ENCODE assay signal across 1 cellular context in the genomic region with DNA sequence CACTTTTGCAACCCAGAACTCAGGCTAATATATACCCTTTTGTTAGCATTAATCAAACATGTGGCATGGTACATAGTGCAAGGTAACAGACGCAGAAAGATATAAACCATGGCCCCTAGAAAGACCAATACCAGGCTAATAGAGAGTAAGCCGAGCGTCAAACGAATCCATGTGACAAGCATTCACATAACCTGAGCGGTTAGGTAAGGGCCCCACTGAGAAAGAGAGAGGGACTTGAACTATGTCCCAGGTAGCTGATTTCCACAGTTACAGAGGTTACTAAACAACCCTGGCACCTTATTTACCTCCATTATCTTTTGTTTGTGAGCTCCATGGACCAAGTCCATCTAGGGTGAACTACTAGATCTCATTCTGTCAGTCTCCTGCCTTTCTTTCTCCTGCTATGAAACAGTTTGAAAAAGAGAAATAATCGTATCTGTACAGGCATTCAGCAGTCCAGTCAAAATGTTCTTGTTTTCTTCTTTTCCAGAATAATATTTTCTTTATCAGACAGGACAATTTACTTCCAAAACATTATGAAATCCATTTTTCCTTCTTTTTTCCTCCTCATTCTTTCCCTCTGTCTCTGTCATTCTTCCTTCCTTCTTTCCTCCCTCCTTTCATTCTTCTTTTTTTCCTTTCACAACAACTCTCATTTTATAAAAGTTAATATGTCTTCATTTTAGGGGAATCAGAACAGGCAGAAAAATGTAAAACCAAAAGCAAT.
TF ChIP-seq lines count a peak whose summit lies in the region.

No MANE protein-coding gene starts in this region.

TF ChIP-seq in HepG2, 621 proteins besides CTCF, POLR2A, EP300 and RAD21 (continued from another document and continues in another):
- TF ChIP-seq PRDM10 (CRISPR knock-in tag; IDR thresholded peaks at IDR 0.05; ENCODE audit: low read depth) (no peak; the same call in 1 of the 2 replicates), CREB1 (IDR thresholded peaks at IDR 0.05) (no peak), CREB1 (CRISPR knock-in tag; IDR thresholded peaks at IDR 0.05) (peak; percentile 79), SRF (IDR thresholded peaks at IDR 0.05; ENCODE audit: low read depth, low read length) (0 out of 2 replicates have a peak, but pooled peaks have one; percentile 16), TOPORS (CRISPR knock-in tag; IDR thresholded peaks at IDR 0.05) (peak; percentile 46; the same call in 1 of the 2 replicates), KDM6A (CRISPR knock-in tag; IDR thresholded peaks at IDR 0.05; ENCODE audit: low read depth) (peak; percentile 88), MATR3 (CRISPR knock-in tag; IDR thresholded peaks at IDR 0.05) (no peak), ZSCAN20 (CRISPR knock-in tag; IDR thresholded peaks at IDR 0.05; ENCODE audit: borderline replicate concordance) (no peak), PPARG (CRISPR knock-in tag; conservative IDR thresholded peaks at IDR 0.05) (peak; percentile 97), REPIN1 (CRISPR knock-in tag; IDR thresholded peaks at IDR 0.05; ENCODE audit: borderline replicate concordance, low read depth) (peak; percentile 82; the same call in 1 of the 2 replicates), HOXA3 (CRISPR knock-in tag; IDR thresholded peaks at IDR 0.05) (peak; percentile 84), SRSF1 (optimal IDR thresholded peaks at IDR 0.05; ENCODE audit: low read depth, low read length) (no peak), FOXO4 (CRISPR knock-in tag; conservative IDR thresholded peaks at IDR 0.05) (no peak), ZBTB33 (CRISPR knock-in tag; IDR thresholded peaks at IDR 0.05) (no peak), KLF15 (CRISPR knock-in tag; IDR thresholded peaks at IDR 0.05; ENCODE audit: borderline replicate concordance) (no peak), HNF1B (CRISPR knock-in tag; IDR thresholded peaks at IDR 0.05) (peak; percentile 79; the same call in 1 of the 2 replicates), PRPF4 (IDR thresholded peaks at IDR 0.05; ENCODE audit: low read depth, low read length, poor library complexity, severe bottlenecking) (no peak), ZNF564 (CRISPR knock-in tag; IDR thresholded peaks at IDR 0.05) (peak; percentile 80), ZHX1 (CRISPR knock-in tag; IDR thresholded peaks at IDR 0.05; ENCODE audit: low read depth) (peak; percentile 81; the same call in 1 of the 2 replicates), MAFG (CRISPR knock-in tag; IDR thresholded peaks at IDR 0.05) (no peak), XBP1 (CRISPR knock-in tag; IDR thresholded peaks at IDR 0.05) (0 out of 2 replicates have a peak, but pooled peaks have one; percentile 55), IKZF5 (CRISPR knock-in tag; IDR thresholded peaks at IDR 0.05) (peak; percentile 86), DPF2 (CRISPR knock-in tag; IDR thresholded peaks at IDR 0.05; ENCODE audit: borderline replicate concordance, low read depth) (peak; percentile 97), POLR2G (IDR thresholded peaks at IDR 0.05; ENCODE audit: low read depth, low read length) (no peak), ZNF614 (CRISPR knock-in tag; IDR thresholded peaks at IDR 0.05; ENCODE audit: borderline replicate concordance) (peak; percentile 96), ZNF569 (CRISPR knock-in tag; IDR thresholded peaks at IDR 0.05; ENCODE audit: borderline replicate concordance) (peak; percentile 86; the same call in 1 of the 2 replicates), RARA (CRISPR knock-in tag; IDR thresholded peaks at IDR 0.05) (peak; percentile 82), TEAD3 (CRISPR knock-in tag; optimal IDR thresholded peaks at IDR 0.05; ENCODE audit: borderline replicate concordance) (peak; percentile 92), HNRNPUL1 (IDR thresholded peaks at IDR 0.05; ENCODE audit: low read depth, low read length) (no peak), ZNF749 (CRISPR knock-in tag; IDR thresholded peaks at IDR 0.05; ENCODE audit: borderline replicate concordance) (peak; percentile 67; the same call in 1 of the 2 replicates), RCOR2 (CRISPR knock-in tag; IDR thresholded peaks at IDR 0.05) (peak; percentile 91), MZF1 (CRISPR knock-in tag; IDR thresholded peaks at IDR 0.05; ENCODE audit: borderline replicate concordance) (no peak)
- TF ChIP-seq, protein P1, sequence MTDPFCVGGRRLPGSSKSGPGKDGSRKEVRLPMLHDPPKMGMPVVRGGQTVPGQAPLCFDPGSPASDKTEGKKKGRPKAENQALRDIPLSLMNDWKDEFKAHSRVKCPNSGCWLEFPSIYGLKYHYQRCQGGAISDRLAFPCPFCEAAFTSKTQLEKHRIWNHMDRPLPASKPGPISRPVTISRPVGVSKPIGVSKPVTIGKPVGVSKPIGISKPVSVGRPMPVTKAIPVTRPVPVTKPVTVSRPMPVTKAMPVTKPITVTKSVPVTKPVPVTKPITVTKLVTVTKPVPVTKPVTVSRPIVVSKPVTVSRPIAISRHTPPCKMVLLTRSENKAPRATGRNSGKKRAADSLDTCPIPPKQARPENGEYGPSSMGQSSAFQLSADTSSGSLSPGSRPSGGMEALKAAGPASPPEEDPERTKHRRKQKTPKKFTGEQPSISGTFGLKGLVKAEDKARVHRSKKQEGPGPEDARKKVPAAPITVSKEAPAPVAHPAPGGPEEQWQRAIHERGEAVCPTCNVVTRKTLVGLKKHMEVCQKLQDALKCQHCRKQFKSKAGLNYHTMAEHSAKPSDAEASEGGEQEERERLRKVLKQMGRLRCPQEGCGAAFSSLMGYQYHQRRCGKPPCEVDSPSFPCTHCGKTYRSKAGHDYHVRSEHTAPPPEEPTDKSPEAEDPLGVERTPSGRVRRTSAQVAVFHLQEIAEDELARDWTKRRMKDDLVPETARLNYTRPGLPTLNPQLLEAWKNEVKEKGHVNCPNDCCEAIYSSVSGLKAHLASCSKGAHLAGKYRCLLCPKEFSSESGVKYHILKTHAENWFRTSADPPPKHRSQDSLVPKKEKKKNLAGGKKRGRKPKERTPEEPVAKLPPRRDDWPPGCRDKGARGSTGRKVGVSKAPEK (CRISPR knock-in tag; IDR thresholded peaks at IDR 0.05; ENCODE audit: borderline replicate concordance): no peak
- TF ChIP-seq, protein P2, sequence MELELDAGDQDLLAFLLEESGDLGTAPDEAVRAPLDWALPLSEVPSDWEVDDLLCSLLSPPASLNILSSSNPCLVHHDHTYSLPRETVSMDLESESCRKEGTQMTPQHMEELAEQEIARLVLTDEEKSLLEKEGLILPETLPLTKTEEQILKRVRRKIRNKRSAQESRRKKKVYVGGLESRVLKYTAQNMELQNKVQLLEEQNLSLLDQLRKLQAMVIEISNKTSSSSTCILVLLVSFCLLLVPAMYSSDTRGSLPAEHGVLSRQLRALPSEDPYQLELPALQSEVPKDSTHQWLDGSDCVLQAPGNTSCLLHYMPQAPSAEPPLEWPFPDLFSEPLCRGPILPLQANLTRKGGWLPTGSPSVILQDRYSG (CRISPR knock-in tag; IDR thresholded peaks at IDR 0.05): no peak
- TF ChIP-seq, protein P3, sequence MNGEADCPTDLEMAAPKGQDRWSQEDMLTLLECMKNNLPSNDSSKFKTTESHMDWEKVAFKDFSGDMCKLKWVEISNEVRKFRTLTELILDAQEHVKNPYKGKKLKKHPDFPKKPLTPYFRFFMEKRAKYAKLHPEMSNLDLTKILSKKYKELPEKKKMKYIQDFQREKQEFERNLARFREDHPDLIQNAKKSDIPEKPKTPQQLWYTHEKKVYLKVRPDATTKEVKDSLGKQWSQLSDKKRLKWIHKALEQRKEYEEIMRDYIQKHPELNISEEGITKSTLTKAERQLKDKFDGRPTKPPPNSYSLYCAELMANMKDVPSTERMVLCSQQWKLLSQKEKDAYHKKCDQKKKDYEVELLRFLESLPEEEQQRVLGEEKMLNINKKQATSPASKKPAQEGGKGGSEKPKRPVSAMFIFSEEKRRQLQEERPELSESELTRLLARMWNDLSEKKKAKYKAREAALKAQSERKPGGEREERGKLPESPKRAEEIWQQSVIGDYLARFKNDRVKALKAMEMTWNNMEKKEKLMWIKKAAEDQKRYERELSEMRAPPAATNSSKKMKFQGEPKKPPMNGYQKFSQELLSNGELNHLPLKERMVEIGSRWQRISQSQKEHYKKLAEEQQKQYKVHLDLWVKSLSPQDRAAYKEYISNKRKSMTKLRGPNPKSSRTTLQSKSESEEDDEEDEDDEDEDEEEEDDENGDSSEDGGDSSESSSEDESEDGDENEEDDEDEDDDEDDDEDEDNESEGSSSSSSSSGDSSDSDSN (CRISPR knock-in tag; IDR thresholded peaks at IDR 0.05): no peak
